In the genomic region with DNA sequence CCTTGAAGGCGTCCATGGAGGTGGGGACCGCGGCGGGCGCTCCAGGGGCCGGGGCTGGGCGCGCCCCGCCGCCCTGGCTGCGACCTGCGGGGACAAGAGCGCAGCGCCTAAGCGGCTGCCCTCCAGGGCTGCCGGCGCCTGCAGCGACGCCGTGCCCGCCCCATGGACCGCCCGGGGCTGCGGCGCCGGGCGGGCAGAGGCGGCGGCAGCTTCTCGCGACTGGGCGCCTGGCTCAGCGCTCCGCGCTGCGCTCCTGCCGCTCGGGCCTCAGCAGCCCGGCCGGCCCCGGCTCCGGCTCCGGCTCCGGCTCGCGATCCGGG, we compare ENCODE assay signal across 8 cellular contexts. TPM values are rescaled to one million over a fixed set of nuclear protein-coding genes. Genes with fewer than 3 reads are reported as not detected.
DNase-seq lines count a peak whose midpoint lies in the region; ATAC-seq and TF ChIP-seq lines count a peak whose summit lies in the region.

No MANE protein-coding gene starts in this region.

- H3K9ac ChIP-seq in OCI-LY3 (ENCODE audit: low read length), result peak overlapping the region; percentile 100

- H3K4me2 ChIP-seq in OCI-LY3 (ENCODE audit: low read length), result peak overlapping the region; percentile 94

- no peaks in the 10 kb centered on the region for H3K36me3 ChIP-seq in OCI-LY3 (replicated peaks; ENCODE audit: low read depth, low read length)

- H2AFZ ChIP-seq in OCI-LY3 (ENCODE audit: low read depth, low read length), result peak overlapping the region; percentile 81; the same call in 1 of the 2 replicates

- 0 out of 2 replicates have a peak, but pooled peaks cover 3% of the 10 kb centered on the region for H4K20me1 ChIP-seq in OCI-LY3 (ENCODE audit: insufficient read depth, low read length)

- no peaks in the 10 kb centered on the region for H3K27me3 ChIP-seq in OCI-LY3 (ENCODE audit: low read depth, low read length)

- H3K4me3 ChIP-seq in GM08714 (ENCODE audit: low read length), result peak overlapping the region; percentile 58; the same call in 1 of the 2 replicates
- H3K4me3 ChIP-seq in OCI-LY3 (ENCODE audit: low read length), result peak overlapping the region; percentile 100
- peak overlapping the region; percentile 67 for H3K4me3 ChIP-seq in fibroblast of the aortic adventitia (ENCODE audit: low read depth, low read length)
- peak overlapping the region; percentile 77 for H3K4me3 ChIP-seq in skeletal muscle cell (ENCODE audit: low read depth, low read length)

- H3K9me3 ChIP-seq in OCI-LY3 (ENCODE audit: insufficient read depth, low read length), result no peaks in the 10 kb centered on the region

- peaks cover 12% of the 10 kb centered on the region for H3K4me1 ChIP-seq in OCI-LY3 (ENCODE audit: low read length)

- TF ChIP-seq CTCF in OCI-LY3 (IDR thresholded peaks at IDR 0.05; ENCODE audit: low read depth, low read length), result no peak
- TF ChIP-seq CTCF in fibroblast of the aortic adventitia (IDR thresholded peaks at IDR 0.05; ENCODE audit: insufficient read depth, low read length), result no peak

- ATAC-seq in HG03378 (IDR thresholded peaks at IDR 0.05; ENCODE audit: unreplicated experiment) (no peak), GM21360 (IDR thresholded peaks at IDR 0.05; ENCODE audit: unreplicated experiment) (no peak), HG02588 (IDR thresholded peaks at IDR 0.05; ENCODE audit: unreplicated experiment) (no peak)

- no peak for DNase-seq in fibroblast of the aortic adventitia (ENCODE audit: low read depth)
- DNase-seq in skeletal muscle cell (ENCODE audit: low read depth), result no peak
- DNase-seq in A172 (ENCODE audit: low spot score), result no peak

- H3K27ac ChIP-seq in OCI-LY3 (ENCODE audit: low read length), result peak overlapping the region; percentile 70

- peaks cover 45% of the 10 kb centered on the region for H3K79me2 ChIP-seq in OCI-LY3 (ENCODE audit: low read length)

RNA-seq across cellular contexts. Expression of a gene that starts 0.2 kb away (rescaled TPM):
- total RNA-seq in fibroblast of the aortic adventitia (ENCODE audit: low replicate concordance), result 1.5 TPM in 1 of 2 replicates, not detected in the other
- 43.7 and 49.3 TPM in 2 replicates for total RNA-seq in A172 (2014; rRNA removed; shearing (Covaris generic))

Comparison
In these comparisons a context has a peak if more than half of its experiments do, and no peak if none do; other contexts are left out.
1. RNA of a gene that starts 0.2 kb away (total RNA-seq): 43.7 to 49.3 TPM in A172; 1.5 TPM in fibroblast of the aortic adventitia; every median in the first group is over 10 times any median in the second.
2. Peak in every context shown above with its lines, with median percentiles within 50 percentile points of each other: H3K4me3 ChIP-seq.